In genomic region chr2:54524236-54524991, GRCh38 we compare ENCODE assay signal across 8 cellular contexts.
DNase-seq lines count a peak whose midpoint lies in the region; ATAC-seq, FAIRE-seq and TF ChIP-seq lines count a peak whose summit lies in the region.

No MANE protein-coding gene starts in this region.

- peak overlapping the region; percentile 64 for H3K4me3 Mint-ChIP-seq in Calu3 (ENCODE audit: low read depth, unreplicated experiment)
- no peak overlapping the region for H3K4me3 Mint-ChIP-seq in activated T-helper 2 cell treated with anti-CD3 and anti-CD28 coated beads, Interferon-gamma antibody, Interleukin-2, Interleukin-4, amounts not matched to agents 10 μg/mL and 5 μg/mL and 100 μg/mL, durations not matched to agents 14 hours and 24 hours and 36 hours (ENCODE audit: low read depth)

- intact Hi-C loops in Calu3 (cut with micrococcal nuclease; ENCODE audit: unreplicated experiment) (loop anchor here (2.0 to 10.0 kb wide), 5 partner anchors 32 to 310 kb away; no protein-coding TSS in a partner anchor), left lung (cut with DNase I) (no loop called here)
- intact Hi-C loops in activated T-helper 2 cell treated with anti-CD3 and anti-CD28 coated beads, Interferon-gamma antibody, Interleukin-2, Interleukin-4, amounts not matched to agents 10 μg/mL and 5 μg/mL and 100 μg/mL, durations not matched to agents 14 hours and 24 hours and 36 hours (cut with micrococcal nuclease): loop anchor here (1.0 to 5.0 kb wide), 2 partner anchors 33 to 47 kb away; no protein-coding TSS in a partner anchor

- H3K4me1 ChIP-seq in left lung: peaks cover 16 to 52% of the 10 kb centered on the region in 2 donors

- peaks cover 79% of the 10 kb centered on the region for H3K4me1 Mint-ChIP-seq in Calu3 (ENCODE audit: low read depth, unreplicated experiment)
- peaks cover 37% of the 10 kb centered on the region for H3K4me1 Mint-ChIP-seq in activated T-helper 2 cell treated with anti-CD3 and anti-CD28 coated beads, Interferon-gamma antibody, Interleukin-2, Interleukin-4, amounts not matched to agents 10 μg/mL and 5 μg/mL and 100 μg/mL, durations not matched to agents 14 hours and 24 hours and 36 hours (ENCODE audit: low read depth)

- H3K27ac Mint-ChIP-seq in Calu3 (ENCODE audit: unreplicated experiment): peak overlapping the region; percentile 92
- peak overlapping the region; percentile 31 for H3K27ac Mint-ChIP-seq in activated T-helper 2 cell treated with anti-CD3 and anti-CD28 coated beads, Interferon-gamma antibody, Interleukin-2, Interleukin-4, amounts not matched to agents 10 μg/mL and 5 μg/mL and 100 μg/mL, durations not matched to agents 14 hours and 24 hours and 36 hours

- no peak overlapping the region for H3K4me3 ChIP-seq in left lung

- ATAC-seq in GM19452 (IDR thresholded peaks at IDR 0.05; ENCODE audit: unreplicated experiment) (peak; percentile 75), left lung (peak; percentile 80)

- H3K27me3 ChIP-seq in left lung: no peaks in the 10 kb centered on the region

- FAIRE-seq in D721Med (lab: Jason Lieb, UNC): no peak

- peaks cover 3 to 32% of the 10 kb centered on the region in 2 donors for H3K36me3 ChIP-seq in left lung

- no peaks in the 10 kb centered on the region for H3K9me3 ChIP-seq in left lung

- CTCF ChIA-PET in Calu3 (lab: Charles Lee): interaction anchor here (0.9 to 3.3 kb wide), 15 partner anchors 26 to 417 kb away, joined by 3 to 23 read pairs (median 4); no protein-coding TSS in a partner anchor

- BruUV-seq in Calu3 (replicated peaks; lab: Mats Ljungman, UMichigan): TSS peak; percentile 93

- no peaks in the 10 kb centered on the region for H3K9me3 Mint-ChIP-seq in Calu3 (ENCODE audit: low read depth, unreplicated experiment)
- no peaks in the 10 kb centered on the region for H3K9me3 Mint-ChIP-seq in activated T-helper 2 cell treated with anti-CD3 and anti-CD28 coated beads, Interferon-gamma antibody, Interleukin-2, Interleukin-4, amounts not matched to agents 10 μg/mL and 5 μg/mL and 100 μg/mL, durations not matched to agents 14 hours and 24 hours and 36 hours

- peak overlapping the region; percentile 57 to 66 for H3K27ac ChIP-seq in left lung

- no peak for TF ChIP-seq CTCF in Calu3 (IDR thresholded peaks at IDR 0.05; ENCODE audit: unreplicated experiment)
- TF ChIP-seq CTCF in left lung (IDR thresholded peaks at IDR 0.05): no peak
- no peak for TF ChIP-seq CTCF in D721Med (IDR thresholded peaks at IDR 0.05; ENCODE audit: insufficient read depth, missing control alignments)

- H3K27me3 Mint-ChIP-seq in Calu3 (ENCODE audit: unreplicated experiment): no peaks in the 10 kb centered on the region
- peaks cover 20% of the 10 kb centered on the region for H3K27me3 Mint-ChIP-seq in activated T-helper 2 cell treated with anti-CD3 and anti-CD28 coated beads, Interferon-gamma antibody, Interleukin-2, Interleukin-4, amounts not matched to agents 10 μg/mL and 5 μg/mL and 100 μg/mL, durations not matched to agents 14 hours and 24 hours and 36 hours (ENCODE audit: low read depth)

- DNase-seq in Calu3 (peak; percentile 45), HK-2 (ENCODE audit: unreplicated experiment) (peak; percentile 57), left lung (no peak), erythroblast (lab: John Stamatoyannopoulos, UW) (no peak), NCI-H446 treated with DMSO at 0.1 percent for 48 hours (lab: John Stamatoyannopoulos, UW) (no peak), D721Med (ENCODE audit: insufficient read length, low spot score) (no peak)
- DNase-seq in activated T-helper 2 cell treated with anti-CD3 and anti-CD28 coated beads, Interferon-gamma antibody, Interleukin-2, Interleukin-4, amounts not matched to agents 10 μg/mL and 5 μg/mL and 100 μg/mL, durations not matched to agents 14 hours and 24 hours and 36 hours (ENCODE audit: low spot score): no peak

- peaks cover 24% of the 10 kb centered on the region for H3K36me3 Mint-ChIP-seq in Calu3 (ENCODE audit: insufficient read depth, unreplicated experiment)
- no peaks in the 10 kb centered on the region for H3K36me3 Mint-ChIP-seq in activated T-helper 2 cell treated with anti-CD3 and anti-CD28 coated beads, Interferon-gamma antibody, Interleukin-2, Interleukin-4, amounts not matched to agents 10 μg/mL and 5 μg/mL and 100 μg/mL, durations not matched to agents 14 hours and 24 hours and 36 hours (ENCODE audit: low read depth)

- no peak for TF ChIP-seq POLR2A in erythroblast (IDR thresholded peaks at IDR 0.05; ENCODE audit: low read length)

Comparison
In these comparisons a context has a peak if more than half of its experiments do, and no peak if none do; other contexts are left out.
1. DNase-seq: peak in Calu3 (single experiment) and HK-2 (single experiment); none in activated T-helper 2 cell treated with anti-CD3 and anti-CD28 coated beads, Interferon-gamma antibody, Interleukin-2, Interleukin-4, amounts not matched to agents 10 μg/mL and 5 μg/mL and 100 μg/mL, durations not matched to agents 14 hours and 24 hours and 36 hours (single experiment), left lung (0 of 2), erythroblast (0 of 2), NCI-H446 treated with DMSO at 0.1 percent for 48 hours (single experiment) and D721Med (single experiment).
2. intact Hi-C loops: an anchor here in Calu3 (2.0 to 10.0 kb wide) and activated T-helper 2 cell treated with anti-CD3 and anti-CD28 coated beads, Interferon-gamma antibody, Interleukin-2, Interleukin-4, amounts not matched to agents 10 μg/mL and 5 μg/mL and 100 μg/mL, durations not matched to agents 14 hours and 24 hours and 36 hours (1.0 to 5.0 kb wide); none called in left lung.